Comparison of ENCODE assay signal across 1 cellular context in the genomic region with DNA sequence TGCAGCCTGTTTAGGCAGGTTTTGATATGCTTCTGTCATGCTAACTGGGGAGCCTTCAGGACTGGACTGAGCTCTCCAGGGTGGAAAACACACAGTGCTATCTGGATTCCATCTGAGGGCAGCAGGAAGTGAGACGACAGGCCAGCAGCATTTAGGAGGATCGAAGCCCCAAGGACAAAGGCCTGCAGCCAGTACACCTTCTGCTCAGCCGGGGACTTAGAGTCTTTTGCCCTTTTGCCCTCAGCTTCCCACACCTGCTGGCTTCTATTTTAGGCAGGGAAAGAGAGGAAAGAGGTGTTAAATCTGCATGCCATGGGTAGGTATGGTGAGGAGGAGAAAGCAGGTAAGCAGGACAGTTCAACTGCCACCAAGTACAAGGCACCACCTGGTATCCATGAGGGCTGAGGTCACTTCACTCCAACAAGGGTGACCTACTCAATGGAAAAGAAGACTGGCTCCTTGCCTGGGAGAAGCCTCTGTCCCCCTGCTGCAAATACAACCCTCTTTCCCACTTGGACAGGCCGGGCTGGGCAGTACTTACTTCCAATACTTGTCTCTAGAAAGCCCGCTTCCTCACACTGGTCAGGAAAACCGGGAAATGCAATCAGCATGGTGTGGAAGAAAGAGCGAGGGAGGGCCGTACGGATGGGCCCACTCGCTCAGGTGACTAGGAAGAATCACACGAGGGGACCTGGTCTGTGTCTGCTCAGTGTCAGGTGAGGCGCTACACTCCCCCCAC.
TF ChIP-seq lines count a peak whose summit lies in the region.

No MANE protein-coding gene starts in this region.

TF ChIP-seq in WTC11, 78 proteins besides CTCF, POLR2A, EP300 and RAD21 (continued from another document):
- TF ChIP-seq, protein P1, sequence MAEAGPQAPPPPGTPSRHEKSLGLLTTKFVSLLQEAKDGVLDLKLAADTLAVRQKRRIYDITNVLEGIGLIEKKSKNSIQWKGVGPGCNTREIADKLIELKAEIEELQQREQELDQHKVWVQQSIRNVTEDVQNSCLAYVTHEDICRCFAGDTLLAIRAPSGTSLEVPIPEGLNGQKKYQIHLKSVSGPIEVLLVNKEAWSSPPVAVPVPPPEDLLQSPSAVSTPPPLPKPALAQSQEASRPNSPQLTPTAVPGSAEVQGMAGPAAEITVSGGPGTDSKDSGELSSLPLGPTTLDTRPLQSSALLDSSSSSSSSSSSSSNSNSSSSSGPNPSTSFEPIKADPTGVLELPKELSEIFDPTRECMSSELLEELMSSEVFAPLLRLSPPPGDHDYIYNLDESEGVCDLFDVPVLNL (CRISPR knock-in tag; IDR thresholded peaks at IDR 0.05; ENCODE audit: borderline replicate concordance, low read depth), result no peak
- no peak for TF ChIP-seq MXD4 (CRISPR knock-in tag; IDR thresholded peaks at IDR 0.05; ENCODE audit: borderline replicate concordance)
- TF ChIP-seq, protein P2, sequence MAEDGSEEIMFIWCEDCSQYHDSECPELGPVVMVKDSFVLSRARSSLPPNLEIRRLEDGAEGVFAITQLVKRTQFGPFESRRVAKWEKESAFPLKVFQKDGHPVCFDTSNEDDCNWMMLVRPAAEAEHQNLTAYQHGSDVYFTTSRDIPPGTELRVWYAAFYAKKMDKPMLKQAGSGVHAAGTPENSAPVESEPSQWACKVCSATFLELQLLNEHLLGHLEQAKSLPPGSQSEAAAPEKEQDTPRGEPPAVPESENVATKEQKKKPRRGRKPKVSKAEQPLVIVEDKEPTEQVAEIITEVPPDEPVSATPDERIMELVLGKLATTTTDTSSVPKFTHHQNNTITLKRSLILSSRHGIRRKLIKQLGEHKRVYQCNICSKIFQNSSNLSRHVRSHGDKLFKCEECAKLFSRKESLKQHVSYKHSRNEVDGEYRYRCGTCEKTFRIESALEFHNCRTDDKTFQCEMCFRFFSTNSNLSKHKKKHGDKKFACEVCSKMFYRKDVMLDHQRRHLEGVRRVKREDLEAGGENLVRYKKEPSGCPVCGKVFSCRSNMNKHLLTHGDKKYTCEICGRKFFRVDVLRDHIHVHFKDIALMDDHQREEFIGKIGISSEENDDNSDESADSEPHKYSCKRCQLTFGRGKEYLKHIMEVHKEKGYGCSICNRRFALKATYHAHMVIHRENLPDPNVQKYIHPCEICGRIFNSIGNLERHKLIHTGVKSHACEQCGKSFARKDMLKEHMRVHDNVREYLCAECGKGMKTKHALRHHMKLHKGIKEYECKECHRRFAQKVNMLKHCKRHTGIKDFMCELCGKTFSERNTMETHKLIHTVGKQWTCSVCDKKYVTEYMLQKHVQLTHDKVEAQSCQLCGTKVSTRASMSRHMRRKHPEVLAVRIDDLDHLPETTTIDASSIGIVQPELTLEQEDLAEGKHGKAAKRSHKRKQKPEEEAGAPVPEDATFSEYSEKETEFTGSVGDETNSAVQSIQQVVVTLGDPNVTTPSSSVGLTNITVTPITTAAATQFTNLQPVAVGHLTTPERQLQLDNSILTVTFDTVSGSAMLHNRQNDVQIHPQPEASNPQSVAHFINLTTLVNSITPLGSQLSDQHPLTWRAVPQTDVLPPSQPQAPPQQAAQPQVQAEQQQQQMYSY (CRISPR knock-in tag; IDR thresholded peaks at IDR 0.05), result no peak
